ENCODE assay signal across 24 cellular contexts in the genomic region with DNA sequence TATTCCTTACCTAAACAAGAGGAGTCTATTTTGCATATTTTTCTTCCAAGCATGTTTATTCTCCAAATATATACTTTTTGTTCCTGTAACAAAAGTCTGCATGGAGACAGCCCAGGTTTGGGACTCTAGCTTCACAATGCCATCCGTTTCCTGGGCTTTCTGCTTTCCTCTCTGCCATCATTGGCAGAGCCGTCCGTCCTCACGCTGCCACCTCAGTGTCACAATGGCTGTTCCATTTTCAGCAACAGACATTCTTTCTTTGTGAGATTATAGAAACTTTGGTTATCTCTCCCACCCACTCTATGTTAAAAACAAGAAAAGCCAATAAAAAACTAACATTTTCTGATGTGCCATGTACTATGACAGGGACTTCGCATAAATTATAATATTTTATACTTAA.
"Had no signal": no experiment of that assay in that cellular context is flagged by ENCODE, and none has a peak within 500 bp of the region (broad histone marks: within the 10 kb centered on the region; RNA-seq: fewer than 3 reads in every experiment).

No MANE protein-coding gene starts in this region.

- H3K4me1 Mint-ChIP-seq: central memory CD8-positive, alpha-beta T cell; naive thymus-derived CD4-positive, alpha-beta T cell; nephron; stimulated activated effector memory CD8-positive, alpha-beta T cell treated with anti-CD3 and anti-CD28 coated beads, Interleukin-12 subunit alpha, Interleukin-12 subunit beta, amount 100 ng/mL, for 72 hours had no signal

- H3K36me3 ChIP-seq: esophagus squamous epithelium, left lung, neural progenitor cell, ovary, right atrium auricular region, stomach, thoracic aorta, transverse colon, vagina had no signal

- H3K4me3 ChIP-seq: coronary artery, esophagus squamous epithelium, left lung, neural progenitor cell, ovary, right atrium auricular region, stomach, thoracic aorta, transverse colon, vagina had no signal

- H3K27ac ChIP-seq: coronary artery, esophagus squamous epithelium, left lung, neural progenitor cell, ovary, right atrium auricular region, stomach, thoracic aorta, transverse colon, vagina had no signal

- H3K27me3 Mint-ChIP-seq: central memory CD8-positive, alpha-beta T cell; effector memory CD8-positive, alpha-beta T cell; naive thymus-derived CD4-positive, alpha-beta T cell; progenitor cell of endocrine pancreas had no signal

- H2AFZ ChIP-seq: neural progenitor cell had no signal

- H3K4me2 ChIP-seq: neural progenitor cell had no signal

- H3K9ac ChIP-seq: neural progenitor cell had no signal

- H3K36me3 Mint-ChIP-seq: naive thymus-derived CD4-positive, alpha-beta T cell; neural progenitor cell; stimulated activated effector memory CD8-positive, alpha-beta T cell treated with anti-CD3 and anti-CD28 coated beads, Interleukin-12 subunit alpha, Interleukin-12 subunit beta, amount 100 ng/mL, for 72 hours had no signal

- H3K9me3 Mint-ChIP-seq: nephron, neural progenitor cell had no signal

- H3K4me3 Mint-ChIP-seq: central memory CD8-positive, alpha-beta T cell; effector memory CD8-positive, alpha-beta T cell; naive thymus-derived CD4-positive, alpha-beta T cell; nephron; neural progenitor cell; stimulated activated effector memory CD8-positive, alpha-beta T cell treated with anti-CD3 and anti-CD28 coated beads, Interleukin-12 subunit alpha, Interleukin-12 subunit beta, amount 100 ng/mL, for 72 hours had no signal

- H3K27ac Mint-ChIP-seq: effector memory CD8-positive, alpha-beta T cell; naive thymus-derived CD4-positive, alpha-beta T cell; nephron; neural progenitor cell; progenitor cell of endocrine pancreas; stimulated activated effector memory CD8-positive, alpha-beta T cell treated with anti-CD3 and anti-CD28 coated beads, Interleukin-12 subunit alpha, Interleukin-12 subunit beta, amount 100 ng/mL, for 72 hours had no signal

- H3K9me3 ChIP-seq: esophagus squamous epithelium, left lung, ovary, right atrium auricular region, stomach, thoracic aorta, transverse colon, vagina had no signal

- DNase-seq: dermis blood vessel endothelial cell; effector memory CD8-positive, alpha-beta T cell; erythroblast; esophagus squamous epithelium; foreskin melanocyte; left cardiac atrium; mesendoderm; naive thymus-derived CD4-positive, alpha-beta T cell; ovary; stimulated activated CD4-positive, alpha-beta T cell treated with anti-CD3 and anti-CD28 coated beads, Interleukin-2, amount 100 ng/mL, for 24 hours; stimulated activated CD4-positive, alpha-beta T cell treated with anti-CD3 and anti-CD28 coated beads, Interleukin-4, amount 100 ng/mL, for 24 hours; stimulated activated naive CD4-positive, alpha-beta T cell treated with Interleukin-2 at 50 U/mL for 16 hours; stomach; transverse colon had no signal

- H3K27me3 ChIP-seq: esophagus squamous epithelium, left lung, neural progenitor cell, ovary, right atrium auricular region, stomach, transverse colon, vagina had no signal

- H3K4me1 ChIP-seq: esophagus squamous epithelium, left lung, right atrium auricular region, stomach, transverse colon, vagina had no signal
